Comparison of ENCODE assay signal across 1 cellular context in the genomic region with DNA sequence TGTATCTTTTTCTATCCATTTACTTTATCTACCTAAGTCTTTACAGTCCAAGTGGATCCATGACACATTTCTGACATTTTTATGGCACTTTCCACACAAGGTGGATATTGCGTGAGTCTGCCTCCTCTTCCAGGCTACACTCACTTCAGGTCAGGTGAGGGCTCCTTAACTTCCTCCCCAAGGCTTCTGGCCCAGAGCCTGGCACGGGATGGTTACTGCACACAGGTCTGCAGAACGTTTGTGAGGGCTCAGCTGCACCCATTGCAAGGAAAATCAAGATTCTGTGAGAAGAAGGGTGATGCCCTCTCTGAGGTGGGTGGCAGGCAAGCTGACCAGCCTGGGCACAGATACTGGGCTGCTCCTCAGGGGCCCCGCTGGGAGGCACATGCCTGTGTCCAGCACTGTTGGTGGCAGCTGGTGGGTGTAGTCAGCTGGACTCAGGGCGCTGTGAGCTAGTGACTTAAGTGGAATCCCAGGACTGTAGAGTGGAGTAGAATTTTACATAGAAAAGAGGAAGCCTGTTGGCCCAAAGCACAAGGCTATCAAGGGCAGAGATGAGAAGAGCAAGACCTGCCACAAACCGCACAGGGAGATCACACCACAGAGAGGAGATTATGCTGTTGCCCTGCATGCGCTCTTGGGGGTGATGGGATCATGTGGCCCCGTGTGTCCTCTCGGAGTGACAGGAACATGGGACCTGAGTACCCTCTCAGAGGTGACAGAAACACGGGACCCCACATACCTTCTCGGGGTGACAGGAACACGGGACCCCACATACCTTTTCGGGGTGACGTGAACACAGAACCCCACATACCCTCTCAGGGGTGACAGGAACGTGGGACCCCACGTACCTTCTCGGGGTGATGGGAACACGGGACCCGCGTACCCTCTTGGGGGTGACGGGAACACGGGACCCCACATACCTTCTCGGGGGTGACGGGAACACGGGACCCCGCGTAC.
TF ChIP-seq lines count a peak whose summit lies in the region.

No MANE protein-coding gene starts in this region.

TF ChIP-seq in WTC11, 78 proteins besides CTCF, POLR2A, EP300 and RAD21 (continued from another document):
- TF ChIP-seq, protein P1, sequence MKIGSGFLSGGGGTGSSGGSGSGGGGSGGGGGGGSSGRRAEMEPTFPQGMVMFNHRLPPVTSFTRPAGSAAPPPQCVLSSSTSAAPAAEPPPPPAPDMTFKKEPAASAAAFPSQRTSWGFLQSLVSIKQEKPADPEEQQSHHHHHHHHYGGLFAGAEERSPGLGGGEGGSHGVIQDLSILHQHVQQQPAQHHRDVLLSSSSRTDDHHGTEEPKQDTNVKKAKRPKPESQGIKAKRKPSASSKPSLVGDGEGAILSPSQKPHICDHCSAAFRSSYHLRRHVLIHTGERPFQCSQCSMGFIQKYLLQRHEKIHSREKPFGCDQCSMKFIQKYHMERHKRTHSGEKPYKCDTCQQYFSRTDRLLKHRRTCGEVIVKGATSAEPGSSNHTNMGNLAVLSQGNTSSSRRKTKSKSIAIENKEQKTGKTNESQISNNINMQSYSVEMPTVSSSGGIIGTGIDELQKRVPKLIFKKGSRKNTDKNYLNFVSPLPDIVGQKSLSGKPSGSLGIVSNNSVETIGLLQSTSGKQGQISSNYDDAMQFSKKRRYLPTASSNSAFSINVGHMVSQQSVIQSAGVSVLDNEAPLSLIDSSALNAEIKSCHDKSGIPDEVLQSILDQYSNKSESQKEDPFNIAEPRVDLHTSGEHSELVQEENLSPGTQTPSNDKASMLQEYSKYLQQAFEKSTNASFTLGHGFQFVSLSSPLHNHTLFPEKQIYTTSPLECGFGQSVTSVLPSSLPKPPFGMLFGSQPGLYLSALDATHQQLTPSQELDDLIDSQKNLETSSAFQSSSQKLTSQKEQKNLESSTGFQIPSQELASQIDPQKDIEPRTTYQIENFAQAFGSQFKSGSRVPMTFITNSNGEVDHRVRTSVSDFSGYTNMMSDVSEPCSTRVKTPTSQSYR (CRISPR knock-in tag; IDR thresholded peaks at IDR 0.05) = no peak
- TF ChIP-seq ATF1 (CRISPR knock-in tag; IDR thresholded peaks at IDR 0.05) (no peak), NFYB (CRISPR knock-in tag; conservative IDR thresholded peaks at IDR 0.05; ENCODE audit: low read depth) (no peak), ZNF219 (CRISPR knock-in tag; IDR thresholded peaks at IDR 0.05; ENCODE audit: borderline replicate concordance) (no peak), SOX15 (CRISPR knock-in tag; IDR thresholded peaks at IDR 0.05) (no peak)
- TF ChIP-seq, protein P2, sequence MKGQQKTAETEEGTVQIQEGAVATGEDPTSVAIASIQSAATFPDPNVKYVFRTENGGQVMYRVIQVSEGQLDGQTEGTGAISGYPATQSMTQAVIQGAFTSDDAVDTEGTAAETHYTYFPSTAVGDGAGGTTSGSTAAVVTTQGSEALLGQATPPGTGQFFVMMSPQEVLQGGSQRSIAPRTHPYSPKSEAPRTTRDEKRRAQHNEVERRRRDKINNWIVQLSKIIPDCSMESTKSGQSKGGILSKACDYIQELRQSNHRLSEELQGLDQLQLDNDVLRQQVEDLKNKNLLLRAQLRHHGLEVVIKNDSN (CRISPR knock-in tag; IDR thresholded peaks at IDR 0.05) = no peak
- TF ChIP-seq, protein P3, sequence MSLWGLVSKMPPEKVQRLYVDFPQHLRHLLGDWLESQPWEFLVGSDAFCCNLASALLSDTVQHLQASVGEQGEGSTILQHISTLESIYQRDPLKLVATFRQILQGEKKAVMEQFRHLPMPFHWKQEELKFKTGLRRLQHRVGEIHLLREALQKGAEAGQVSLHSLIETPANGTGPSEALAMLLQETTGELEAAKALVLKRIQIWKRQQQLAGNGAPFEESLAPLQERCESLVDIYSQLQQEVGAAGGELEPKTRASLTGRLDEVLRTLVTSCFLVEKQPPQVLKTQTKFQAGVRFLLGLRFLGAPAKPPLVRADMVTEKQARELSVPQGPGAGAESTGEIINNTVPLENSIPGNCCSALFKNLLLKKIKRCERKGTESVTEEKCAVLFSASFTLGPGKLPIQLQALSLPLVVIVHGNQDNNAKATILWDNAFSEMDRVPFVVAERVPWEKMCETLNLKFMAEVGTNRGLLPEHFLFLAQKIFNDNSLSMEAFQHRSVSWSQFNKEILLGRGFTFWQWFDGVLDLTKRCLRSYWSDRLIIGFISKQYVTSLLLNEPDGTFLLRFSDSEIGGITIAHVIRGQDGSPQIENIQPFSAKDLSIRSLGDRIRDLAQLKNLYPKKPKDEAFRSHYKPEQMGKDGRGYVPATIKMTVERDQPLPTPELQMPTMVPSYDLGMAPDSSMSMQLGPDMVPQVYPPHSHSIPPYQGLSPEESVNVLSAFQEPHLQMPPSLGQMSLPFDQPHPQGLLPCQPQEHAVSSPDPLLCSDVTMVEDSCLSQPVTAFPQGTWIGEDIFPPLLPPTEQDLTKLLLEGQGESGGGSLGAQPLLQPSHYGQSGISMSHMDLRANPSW (CRISPR knock-in tag; conservative IDR thresholded peaks at IDR 0.05; ENCODE audit: low read depth) = no peak
- TF ChIP-seq, protein P4, sequence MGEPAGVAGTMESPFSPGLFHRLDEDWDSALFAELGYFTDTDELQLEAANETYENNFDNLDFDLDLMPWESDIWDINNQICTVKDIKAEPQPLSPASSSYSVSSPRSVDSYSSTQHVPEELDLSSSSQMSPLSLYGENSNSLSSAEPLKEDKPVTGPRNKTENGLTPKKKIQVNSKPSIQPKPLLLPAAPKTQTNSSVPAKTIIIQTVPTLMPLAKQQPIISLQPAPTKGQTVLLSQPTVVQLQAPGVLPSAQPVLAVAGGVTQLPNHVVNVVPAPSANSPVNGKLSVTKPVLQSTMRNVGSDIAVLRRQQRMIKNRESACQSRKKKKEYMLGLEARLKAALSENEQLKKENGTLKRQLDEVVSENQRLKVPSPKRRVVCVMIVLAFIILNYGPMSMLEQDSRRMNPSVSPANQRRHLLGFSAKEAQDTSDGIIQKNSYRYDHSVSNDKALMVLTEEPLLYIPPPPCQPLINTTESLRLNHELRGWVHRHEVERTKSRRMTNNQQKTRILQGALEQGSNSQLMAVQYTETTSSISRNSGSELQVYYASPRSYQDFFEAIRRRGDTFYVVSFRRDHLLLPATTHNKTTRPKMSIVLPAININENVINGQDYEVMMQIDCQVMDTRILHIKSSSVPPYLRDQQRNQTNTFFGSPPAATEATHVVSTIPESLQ (CRISPR knock-in tag; IDR thresholded peaks at IDR 0.05) = no peak
- TF ChIP-seq, protein P5, sequence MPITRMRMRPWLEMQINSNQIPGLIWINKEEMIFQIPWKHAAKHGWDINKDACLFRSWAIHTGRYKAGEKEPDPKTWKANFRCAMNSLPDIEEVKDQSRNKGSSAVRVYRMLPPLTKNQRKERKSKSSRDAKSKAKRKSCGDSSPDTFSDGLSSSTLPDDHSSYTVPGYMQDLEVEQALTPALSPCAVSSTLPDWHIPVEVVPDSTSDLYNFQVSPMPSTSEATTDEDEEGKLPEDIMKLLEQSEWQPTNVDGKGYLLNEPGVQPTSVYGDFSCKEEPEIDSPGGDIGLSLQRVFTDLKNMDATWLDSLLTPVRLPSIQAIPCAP (CRISPR knock-in tag; IDR thresholded peaks at IDR 0.05) = 0 out of 2 replicates have a peak, but pooled peaks have one; percentile 44
